In the genomic region with DNA sequence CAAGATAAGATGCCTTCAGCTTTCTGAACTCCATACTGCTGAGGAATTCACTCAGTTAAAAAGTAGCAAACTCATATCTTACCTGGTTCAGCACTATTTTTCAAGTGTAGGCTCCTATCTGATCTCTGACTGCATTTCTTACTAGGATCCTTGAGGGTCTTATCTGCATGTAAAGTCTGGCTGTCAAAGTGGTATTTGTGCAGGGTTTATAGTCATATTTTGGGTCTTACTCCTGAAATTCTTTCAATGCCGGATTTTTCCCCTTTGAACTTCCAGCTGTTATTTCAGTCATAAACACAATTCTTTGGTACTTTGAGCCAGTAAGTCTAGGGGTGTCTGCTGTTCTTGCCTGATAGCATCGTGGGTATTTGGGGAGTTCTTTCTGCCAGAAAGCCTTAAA, we compare ENCODE assay signal across 1 cellular context.
TF ChIP-seq lines count a peak whose summit lies in the region.

No MANE protein-coding gene starts in this region.

TF ChIP-seq in endothelial cell of umbilical vein, 7 proteins besides CTCF, POLR2A, EP300 and RAD21 (continued from another document):
- TF ChIP-seq, protein P1, sequence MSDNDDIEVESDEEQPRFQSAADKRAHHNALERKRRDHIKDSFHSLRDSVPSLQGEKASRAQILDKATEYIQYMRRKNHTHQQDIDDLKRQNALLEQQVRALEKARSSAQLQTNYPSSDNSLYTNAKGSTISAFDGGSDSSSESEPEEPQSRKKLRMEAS (IDR thresholded peaks at IDR 0.05; ENCODE audit: insufficient read depth, insufficient read length), result no peak
TF ChIP-seq in endothelial cell of umbilical vein: peak in this region for 0.
